Comparison of ENCODE assay signal across 13 cellular contexts in genomic region chr14:91143862-91144261, GRCh38. TPM values are rescaled to one million over a fixed set of nuclear protein-coding genes. Genes with fewer than 3 reads are reported as not detected.
DNase-seq lines count a peak whose midpoint lies in the region; ATAC-seq and TF ChIP-seq lines count a peak whose summit lies in the region.
"Had no signal": no experiment of that assay in that cellular context is flagged by ENCODE, and none has a peak within 500 bp of the region (broad histone marks: within the 10 kb centered on the region; RNA-seq: fewer than 3 reads in every experiment).

No MANE protein-coding gene starts in this region.

- no peak overlapping the region for H3K4me3 ChIP-seq in lung
- H3K4me3 ChIP-seq: BLaER1 had no signal

- H3K27me3 ChIP-seq in lung (ENCODE audit: control insufficient read depth, insufficient read depth) = no peaks in the 10 kb centered on the region
- H3K27me3 ChIP-seq: BLaER1 had no signal

- no peaks in the 10 kb centered on the region for H3K9me3 ChIP-seq in lung (ENCODE audit: control insufficient read depth in 2 of 2, insufficient read depth in 1 of 2, low read length in 1 of 2)
- H3K9me3 ChIP-seq: BLaER1 had no signal

- peak overlapping the region in 1 of 2 donors; percentile 77 for H3K27ac ChIP-seq in lung (ENCODE audit: low read depth in 1 of 2, low read length in 1 of 2)
- H3K27ac ChIP-seq: BLaER1 had no signal

- peaks cover 3 to 15% of the 10 kb centered on the region in 2 donors for H3K36me3 ChIP-seq in lung (ENCODE audit: control insufficient read depth in 2 of 2, insufficient read depth in 2 of 2, low read length in 2 of 2)

- peak; percentile 72 for DNase-seq in Right ventricle myocardium inferior (ENCODE audit: missing footprints)
- DNase-seq in cardiac septum (ENCODE audit: low spot score) = no peak
- peak; percentile 49 for DNase-seq in dermis blood vessel endothelial cell
- DNase-seq in lung (ENCODE audit: low spot score) = peak; percentile 46
- DNase-seq in putamen (ENCODE audit: low spot score) = no peak
- no peak for DNase-seq in Ammon's horn (ENCODE audit: low spot score)
- DNase-seq: activated CD4-positive, CD25-positive, alpha-beta regulatory T cell; SHP77; stimulated activated CD4-positive, alpha-beta T cell treated with anti-CD3 and anti-CD28 coated beads, Interleukin-2, amount 100 ng/mL, for 24 hours; stimulated activated naive CD8-positive, alpha-beta T cell treated with anti-CD3 and anti-CD28 coated beads, Interleukin-15, amount 100 ng/mL, for 72 hours had no signal

- ATAC-seq in Right ventricle myocardium inferior (no peak), lung (ENCODE audit: insufficient read depth, low FRiP score) (no peak), GM18505 (IDR thresholded peaks at IDR 0.05; ENCODE audit: unreplicated experiment) (no peak), HG02610 (IDR thresholded peaks at IDR 0.05; ENCODE audit: unreplicated experiment) (no peak)
- ATAC-seq: stimulated activated naive CD8-positive, alpha-beta T cell treated with anti-CD3 and anti-CD28 coated beads, Interleukin-15, amount 100 ng/mL, for 72 hours had no signal

- intact Hi-C loops in Right ventricle myocardium inferior (cut with DNase I) = no loop called here
- intact Hi-C loops in cardiac septum (cut with DNase I) = loop anchor here (2.0 kb wide), 1 partner anchor 29 kb away; the partner anchor contains the start of gene DGLUCY

- no peak for TF ChIP-seq POLR2A in GM18505 (IDR thresholded peaks at IDR 0.05; ENCODE audit: borderline replicate concordance, extremely low read depth, insufficient read depth, insufficient read length)

- 67 to 84% methylated on average over 8 of the region's 8 CpGs for WGBS in lung, 2 donors

- peaks cover 2 to 6% of the 10 kb centered on the region in 2 donors for H3K4me1 ChIP-seq in lung (ENCODE audit: control insufficient read depth in 2 of 2, insufficient read depth in 2 of 2, low read length in 2 of 2)

- TF ChIP-seq CTCF in lung (IDR thresholded peaks at IDR 0.05; ENCODE audit: control extremely low read depth, extremely low read depth) = no peak

RNA-seq across cellular contexts. Expression of gene DGLUCY, which starts 30.0 kb away (rescaled TPM):
- total RNA-seq in Right ventricle myocardium inferior (202 TPM), cardiac septum (131 TPM), dermis blood vessel endothelial cell (59.0 and 81.5 TPM in 2 replicates), lung (10 to 100 TPM; 67.2 to 74.3 TPM)
- polyA plus RNA-seq in lung = 10 to 100 TPM; 29.0 to 36.9 TPM

Comparison
In these comparisons a context has a peak if more than half of its experiments do, and no peak if none do; other contexts are left out.
1. DNase-seq: peak in Right ventricle myocardium inferior (single experiment), dermis blood vessel endothelial cell (single experiment) and lung (single experiment); none in cardiac septum (single experiment), putamen (single experiment) and Ammon's horn (single experiment).